ENCODE assay signal across 9 cellular contexts in genomic region chr11:8384199-8384821, GRCh38.
A peak's percentile ranks its signal among the peaks of the same experiment; 100 is the strongest.
DNase-seq lines count a peak whose midpoint lies in the region; ATAC-seq, FAIRE-seq and TF ChIP-seq lines count a peak whose summit lies in the region.
"Had no signal": no experiment of that assay in that cellular context is flagged by ENCODE, and none has a peak within 500 bp of the region (broad histone marks: within the 10 kb centered on the region; RNA-seq: fewer than 3 reads in every experiment).

No MANE protein-coding gene starts in this region.

- H3K4me3 ChIP-seq in LNCaP clone FGC (ENCODE audit: low read depth, low read length) (no peak overlapping the region), epithelial cell of proximal tubule (ENCODE audit: low read depth, low read length) (peak overlapping the region; percentile 37), pancreas (peak overlapping the region in 1 of 4 donors; percentile 13)

- no peaks in the 10 kb centered on the region for H3K27me3 ChIP-seq in pancreas

- ATAC-seq in pancreas (peak; percentile 63 to 82 (median 76)), HG02870 (IDR thresholded peaks at IDR 0.05; ENCODE audit: unreplicated experiment) (no peak), GM21825 (IDR thresholded peaks at IDR 0.05; ENCODE audit: unreplicated experiment) (no peak)

- H3K4me1 ChIP-seq in pancreas: no peaks in the 10 kb centered on the region

- TF ChIP-seq CTCF in LNCaP clone FGC (IDR thresholded peaks at IDR 0.05; ENCODE audit: control insufficient read depth, extremely low read depth, insufficient read depth) (peak; percentile 55), epithelial cell of proximal tubule (conservative IDR thresholded peaks at IDR 0.05; ENCODE audit: low read depth, low read length) (peak; percentile 66), pancreas (IDR thresholded peaks at IDR 0.05) (no peak)

- no peak overlapping the region for H3K27ac ChIP-seq in pancreas

- peak; percentile 83 for DNase-seq in ELF-1 (ENCODE audit: low read depth, low spot score)
- peak; percentile 50 for DNase-seq in LNCaP clone FGC (ENCODE audit: low read depth)
- peak; percentile 88 for DNase-seq in epithelial cell of proximal tubule (ENCODE audit: low read depth)
- peak in 3 of 6 donors; percentile 30 to 56 (median 48) for DNase-seq in pancreas
- DNase-seq in inferior parietal cortex (ENCODE audit: extremely low spot score): no peak
- DNase-seq in KG1 (lab: John Stamatoyannopoulos, UW): no peak
- DNase-seq: activated effector memory CD4-positive, alpha-beta T cell treated with anti-CD3 and anti-CD28 coated beads, Interleukin-2, amount 50 U/mL, for 16 hours had no signal

- no peaks in the 10 kb centered on the region for H3K36me3 ChIP-seq in pancreas

- 65 to 69% methylated on average over 19 of the region's 19 CpGs for WGBS in pancreas, 2 donors

- intact Hi-C loops in pancreas (cut with DNase I): no loop called here

- H3K9me3 ChIP-seq in pancreas: no peaks in the 10 kb centered on the region

- no peak for FAIRE-seq in pancreas (lab: Jason Lieb, UNC)

Comparison
In these comparisons a context has a peak if more than half of its experiments do, and no peak if none do; other contexts are left out.
1. DNase-seq: peak in ELF-1 (single experiment), LNCaP clone FGC (single experiment) and epithelial cell of proximal tubule (single experiment); none in inferior parietal cortex (single experiment) and KG1 (single experiment).
2. CTCF ChIP-seq: peak in LNCaP clone FGC (single experiment) and epithelial cell of proximal tubule (single experiment); none in pancreas (0 of 4).
3. ATAC-seq: peak in pancreas (4 of 4); none in HG02870 (single experiment) and GM21825 (single experiment).